10 cellular contexts compared by ENCODE assay signal in genomic region chr7:142319970-142320369, GRCh38.
DNase-seq lines count a peak whose midpoint lies in the region; ATAC-seq and TF ChIP-seq lines count a peak whose summit lies in the region.
"Had no signal": no experiment of that assay in that cellular context is flagged by ENCODE, and none has a peak within 500 bp of the region (broad histone marks: within the 10 kb centered on the region; RNA-seq: fewer than 3 reads in every experiment).

No MANE protein-coding gene starts in this region.

- H3K36me3 ChIP-seq in parathyroid adenoma (ENCODE audit: control insufficient read depth, insufficient read depth, low read length) (no peaks in the 10 kb centered on the region), aorta (ENCODE audit: control insufficient read depth in 1 of 2, insufficient read depth in 2 of 2, low read length in 1 of 2) (no peaks in the 10 kb centered on the region)

- H3K9me3 ChIP-seq in parathyroid adenoma (ENCODE audit: control insufficient read depth, low read length), result no peaks in the 10 kb centered on the region
- no peaks in the 10 kb centered on the region for H3K9me3 ChIP-seq in aorta (ENCODE audit: control insufficient read depth, low read length)

- 65 to 75% methylated on average over 3 of the region's 3 CpGs for WGBS in aorta, 2 donors

- H3K36me3 Mint-ChIP-seq in activated naive CD4-positive, alpha-beta T cell treated with anti-CD3 and anti-CD28 coated beads, Interleukin-2, amount 50 U/mL, for 72 hours, result no peaks in the 10 kb centered on the region

- peak; percentile 60 to 77 for ATAC-seq in activated naive CD4-positive, alpha-beta T cell treated with anti-CD3 and anti-CD28 coated beads, Interleukin-2, amount 50 U/mL, for 72 hours
- ATAC-seq in aorta (ENCODE audit: low FRiP score) (no peak), GM19397 (IDR thresholded peaks at IDR 0.05; ENCODE audit: unreplicated experiment) (no peak)
- ATAC-seq: left ventricle myocardium superior had no signal

- H3K27ac ChIP-seq in parathyroid adenoma, result peak overlapping the region; percentile 62
- no peak overlapping the region for H3K27ac ChIP-seq in aorta (ENCODE audit: low read depth in 1 of 2, low read length in 2 of 2)

- intact Hi-C loops in aorta (cut with DNase I), result no loop called here

- H3K4me1 ChIP-seq in parathyroid adenoma, result peaks cover 67% of the 10 kb centered on the region
- no peaks in the 10 kb centered on the region for H3K4me1 ChIP-seq in aorta (ENCODE audit: control insufficient read depth in 1 of 2, insufficient read depth in 2 of 2, low read length in 2 of 2)

- peak; percentile 44 for TF ChIP-seq CTCF in GM10266 (IDR thresholded peaks at IDR 0.05; ENCODE audit: control insufficient read depth, insufficient read depth, low read depth, missing control alignments)
- TF ChIP-seq CTCF in parathyroid adenoma (IDR thresholded peaks at IDR 0.05), result peak; percentile 68

- H3K27me3 ChIP-seq in parathyroid adenoma (ENCODE audit: control insufficient read depth, insufficient read depth, low read length), result no peaks in the 10 kb centered on the region
- H3K27me3 ChIP-seq in aorta (ENCODE audit: control insufficient read depth in 1 of 2, insufficient read depth in 2 of 2, low read length in 1 of 2), result no peaks in the 10 kb centered on the region

- no peak overlapping the region for H3K4me2 ChIP-seq in parathyroid adenoma (ENCODE audit: low read length)

- H3K4me3 ChIP-seq in parathyroid adenoma (ENCODE audit: low read depth, low read length) (no peak overlapping the region), aorta (ENCODE audit: low read length in 2 of 2) (no peak overlapping the region)

- peak overlapping the region; percentile 50 for H2AFZ ChIP-seq in parathyroid adenoma

- DNase-seq in GM10266 (ENCODE audit: extremely low spot score) (no peak), NCI-H82 treated with DMSO at 0.1 percent for 48 hours (lab: John Stamatoyannopoulos, UW; ENCODE audit: unreplicated experiment) (peak; percentile 17), aorta (no peak), SK-N-DZ (ENCODE audit: low spot score) (no peak), Ammon's horn (ENCODE audit: low spot score) (no peak)
- peak in 1 of 2 donors; percentile 45 for DNase-seq in activated naive CD4-positive, alpha-beta T cell treated with anti-CD3 and anti-CD28 coated beads, Interleukin-2, amount 50 U/mL, for 72 hours (ENCODE audit: low spot score in 2 of 2)
- DNase-seq: left ventricle myocardium superior, NCI-H1092 had no signal

- peak overlapping the region in 1 of 2 donors; percentile 69 for H3K27ac Mint-ChIP-seq in activated naive CD4-positive, alpha-beta T cell treated with anti-CD3 and anti-CD28 coated beads, Interleukin-2, amount 50 U/mL, for 72 hours

- no peaks in the 10 kb centered on the region for H3K9me3 Mint-ChIP-seq in activated naive CD4-positive, alpha-beta T cell treated with anti-CD3 and anti-CD28 coated beads, Interleukin-2, amount 50 U/mL, for 72 hours

- no peak overlapping the region for H3K9ac ChIP-seq in parathyroid adenoma

- H3K79me2 ChIP-seq in parathyroid adenoma, result no peaks in the 10 kb centered on the region

Comparison
In these comparisons a context has a peak if more than half of its experiments do, and no peak if none do; other contexts are left out.
1. ATAC-seq: peak in activated naive CD4-positive, alpha-beta T cell treated with anti-CD3 and anti-CD28 coated beads, Interleukin-2, amount 50 U/mL, for 72 hours (2 of 2); none in aorta (single experiment) and GM19397 (single experiment).